Comparison of ENCODE assay signal across 8 cellular contexts in genomic region chr17:76264755-76265623, GRCh38. TPM values are rescaled to one million over a fixed set of nuclear protein-coding genes. Genes with fewer than 3 reads are reported as not detected.
DNase-seq lines count a peak whose midpoint lies in the region; ATAC-seq and TF ChIP-seq lines count a peak whose summit lies in the region.

Gene UBALD2, plus strand, starts transcription at chr17:76265348. Its CDS starts 158 bp downstream, at chr17:76265506.

- H3K27ac Mint-ChIP-seq in natural killer cell treated with Interleukin-12 subunit alpha and Interleukin-12 subunit beta and Interleukin-15 and Interleukin-18, amount 100 ng/mL, for 72 hours, result peak within 1 kb of the TSS; percentile 97 to 100

- peak; percentile 90 to 93 for ATAC-seq in natural killer cell treated with Interleukin-12 subunit alpha and Interleukin-12 subunit beta and Interleukin-15 and Interleukin-18, amount 100 ng/mL, for 72 hours
- ATAC-seq in stimulated activated naive CD8-positive, alpha-beta T cell treated with anti-CD3 and anti-CD28 coated beads, Interleukin-15, Interleukin-2, amounts not matched to agents 100 U/mL and 50 U/mL, for 24 hours, result peak; percentile 87

- H3K36me3 ChIP-seq in H7 (replicated peaks; ENCODE audit: control insufficient read depth, insufficient read depth, low read length), result no peaks in the 10 kb centered on the region; the same call in none of the 2 replicates

- H3K27me3 ChIP-seq in H7 (ENCODE audit: control insufficient read depth, insufficient read depth, low read length), result no peaks in the 10 kb centered on the region

- no peaks in the 10 kb centered on the region for H3K27me3 Mint-ChIP-seq in natural killer cell treated with Interleukin-12 subunit alpha and Interleukin-12 subunit beta and Interleukin-15 and Interleukin-18, amount 100 ng/mL, for 72 hours

- H3K4me3 Mint-ChIP-seq in natural killer cell treated with Interleukin-12 subunit alpha and Interleukin-12 subunit beta and Interleukin-15 and Interleukin-18, amount 100 ng/mL, for 72 hours, result peak within 1 kb of the TSS; percentile 92

- no peak for TF ChIP-seq CTCF in fibroblast of pulmonary artery (IDR thresholded peaks at IDR 0.05; ENCODE audit: low read length, missing control alignments)

- DNase-seq in ELF-1 (ENCODE audit: low read depth, low spot score), result peak; percentile 100
- DNase-seq in H7, result peak; percentile 100
- peak; percentile 99 for DNase-seq in M059J (ENCODE audit: low read depth)
- peak; percentile 99 to 100 for DNase-seq in SHP77 (lab: John Stamatoyannopoulos, UW)
- peak; percentile 98 for DNase-seq in activated effector memory CD4-positive, alpha-beta T cell treated with Interleukin-2 at 50 U/mL for 16 hours
- peak; percentile 100 for DNase-seq in fibroblast of pulmonary artery (ENCODE audit: low read depth)
- DNase-seq in natural killer cell treated with Interleukin-12 subunit alpha and Interleukin-12 subunit beta and Interleukin-15 and Interleukin-18, amount 100 ng/mL, for 72 hours (ENCODE audit: low spot score), result peak; percentile 100
- peak; percentile 99 for DNase-seq in stimulated activated naive CD8-positive, alpha-beta T cell treated with anti-CD3 and anti-CD28 coated beads, Interleukin-15, Interleukin-2, amounts not matched to agents 100 U/mL and 50 U/mL, for 24 hours

- H3K4me1 Mint-ChIP-seq in natural killer cell treated with Interleukin-12 subunit alpha and Interleukin-12 subunit beta and Interleukin-15 and Interleukin-18, amount 100 ng/mL, for 72 hours (ENCODE audit: low read depth in 2 of 2), result peaks cover 53 to 56% of the 10 kb centered on the region in 2 donors

- peaks cover 7% of the 10 kb centered on the region for H3K36me3 Mint-ChIP-seq in natural killer cell treated with Interleukin-12 subunit alpha and Interleukin-12 subunit beta and Interleukin-15 and Interleukin-18, amount 100 ng/mL, for 72 hours

- H3K4me3 ChIP-seq in H7 (ENCODE audit: insufficient read depth, low read depth, low read length) (peak within 1 kb of the TSS; percentile 80), fibroblast of pulmonary artery (replicated peaks; ENCODE audit: low read depth, low read length) (peak within 1 kb of the TSS; percentile 72)

- H3K9me3 Mint-ChIP-seq in natural killer cell treated with Interleukin-12 subunit alpha and Interleukin-12 subunit beta and Interleukin-15 and Interleukin-18, amount 100 ng/mL, for 72 hours, result no peaks in the 10 kb centered on the region

RNA-seq across cellular contexts. Expression of gene UBALD2, which starts in this region (rescaled TPM):
- 21.3 and 24.8 TPM in 2 replicates for total RNA-seq in H7 (2014; rRNA removed; shearing (Covaris generic))
- 11.8 and 25.6 TPM in 2 replicates for total RNA-seq in M059J (2014; rRNA removed; shearing (Covaris generic))
- 100 to 1,000 TPM; 216 to 262 TPM for total RNA-seq in natural killer cell treated with Interleukin-12 subunit alpha and Interleukin-12 subunit beta and Interleukin-15 and Interleukin-18, amount 100 ng/mL, for 72 hours

Comparison
In these comparisons a context has a peak if more than half of its experiments do, and no peak if none do; other contexts are left out.
1. Peak in every context shown above with its lines: DNase-seq, ATAC-seq and H3K4me3 ChIP-seq.